ENCODE assay signal across 14 cellular contexts in the genomic region with DNA sequence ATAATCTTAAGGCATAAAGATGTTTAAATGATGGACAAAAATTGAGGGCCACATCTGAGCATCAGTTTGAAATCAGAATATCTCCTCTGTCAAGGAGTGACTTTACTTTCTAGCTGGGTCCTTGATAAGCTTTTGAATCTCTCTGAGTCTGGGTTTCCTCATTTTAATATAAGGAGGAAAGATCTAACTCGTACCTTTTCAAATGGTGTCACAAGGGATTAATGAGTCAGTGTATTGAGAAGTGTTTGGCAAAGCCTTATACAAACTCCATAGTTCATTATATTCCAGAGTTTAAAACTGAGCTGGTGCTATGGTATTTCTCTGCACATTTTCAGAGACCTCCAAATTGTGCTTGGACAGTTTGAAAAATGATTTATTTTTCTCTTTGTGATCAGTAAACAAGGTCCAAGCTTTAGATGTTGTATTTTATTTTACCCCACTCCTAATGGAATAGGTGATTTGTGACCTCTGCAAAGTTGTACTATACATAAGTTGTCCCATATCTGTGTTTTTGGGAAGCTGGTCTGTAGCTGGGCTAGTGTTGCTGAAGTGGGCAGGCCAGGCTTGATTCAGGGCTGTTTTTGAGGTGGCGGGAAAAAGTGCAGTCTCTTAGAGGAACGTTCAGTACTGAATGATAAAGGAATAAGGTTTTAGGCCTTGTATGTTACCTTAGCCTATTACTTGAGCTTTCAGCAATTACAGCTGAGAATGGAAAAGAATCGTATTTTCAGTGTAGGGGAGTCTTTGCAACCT. TPM values are rescaled to one million over a fixed set of nuclear protein-coding genes. Genes with fewer than 3 reads are reported as not detected.
DNase-seq lines count a peak whose midpoint lies in the region; ATAC-seq and TF ChIP-seq lines count a peak whose summit lies in the region.
"Had no signal": no experiment of that assay in that cellular context is flagged by ENCODE, and none has a peak within 500 bp of the region (broad histone marks: within the 10 kb centered on the region; RNA-seq: fewer than 3 reads in every experiment).

No MANE protein-coding gene starts in this region.

- peak; percentile 28 to 37 for DNase-seq in AML-193 (lab: John Stamatoyannopoulos, UW)
- DNase-seq in endothelial cell (ENCODE audit: low spot score): no peak
- DNase-seq in nephron progenitor cell: no peak
- no peak for DNase-seq in kidney glomerular epithelial cell (lab: John Stamatoyannopoulos, UW)
- DNase-seq in CD8-positive, alpha-beta T cell: no peak
- no peak for DNase-seq in spleen
- no peak for DNase-seq in activated naive CD4-positive, alpha-beta T cell treated with anti-CD3 and anti-CD28 coated beads for 36 hours
- DNase-seq: activated T-cell treated with anti-CD3 and anti-CD28 coated beads, Interleukin-2, amount 50 U/mL, for 48 hours; anterior cingulate cortex; BE2C; EL; NCI-H2081 treated with DMSO at 0.1 percent for 48 hours had no signal

- POLR2A ChIA-PET in CD8-positive, alpha-beta T cell (lab: Charles Lee): no interaction called here

- H3K4me3 Mint-ChIP-seq in endothelial cell (ENCODE audit: unreplicated experiment) (peak overlapping the region; percentile 1), nephron progenitor cell (no peak overlapping the region)
- H3K4me3 Mint-ChIP-seq in CD8-positive, alpha-beta T cell: no peak overlapping the region
- no peak overlapping the region for H3K4me3 Mint-ChIP-seq in activated naive CD4-positive, alpha-beta T cell treated with anti-CD3 and anti-CD28 coated beads for 36 hours
- H3K4me3 Mint-ChIP-seq: stimulated activated memory B cell treated with anti-CD40 and anti-IgM and Interleukin-4, amounts not matched to agents 10 μg/mL and 1 μg/mL and 100 μg/mL, for 72 hours had no signal

- H3K9ac ChIP-seq in KMS-11: no peak overlapping the region

- intact Hi-C loops in CD8-positive, alpha-beta T cell (cut with DNase I, micrococcal nuclease): loop anchor here (5.0 kb wide), 2 partner anchors 707 to 1688 kb away; a partner anchor contains a TSS
- intact Hi-C loops in spleen (cut with DNase I; ENCODE audit: low total_unique reads): no loop called here
- intact Hi-C loops in activated naive CD4-positive, alpha-beta T cell treated with anti-CD3 and anti-CD28 coated beads for 36 hours (cut with micrococcal nuclease): loop anchor here (10.0 kb wide), 1 partner anchor 800 kb away; no protein-coding TSS in a partner anchor

- TF ChIP-seq CTCF in KMS-11 (conservative IDR thresholded peaks at IDR 0.05; ENCODE audit: low read depth, low read length) (no peak), endothelial cell (IDR thresholded peaks at IDR 0.05; ENCODE audit: unreplicated experiment) (no peak), nephron progenitor cell (IDR thresholded peaks at IDR 0.05) (no peak), spleen (IDR thresholded peaks at IDR 0.05 in 8 of 11, conservative IDR thresholded peaks at IDR 0.05 in 3 of 11) (no peak)
- TF ChIP-seq CTCF in CD8-positive, alpha-beta T cell (IDR thresholded peaks at IDR 0.05): no peak

- no peaks in the 10 kb centered on the region for H3K9me3 ChIP-seq in CD8-positive, alpha-beta T cell (ENCODE audit: low read length)
- no peaks in the 10 kb centered on the region for H3K9me3 ChIP-seq in spleen
- H3K9me3 ChIP-seq: BE2C had no signal

- no peak for ATAC-seq in CD8-positive, alpha-beta T cell
- ATAC-seq: stimulated activated memory B cell treated with anti-CD40 and anti-IgM and Interleukin-4, amounts not matched to agents 10 μg/mL and 1 μg/mL and 100 μg/mL, for 72 hours had no signal

- peaks cover 5% of the 10 kb centered on the region for H3K27me3 Mint-ChIP-seq in endothelial cell (ENCODE audit: unreplicated experiment)
- no peaks in the 10 kb centered on the region for H3K27me3 Mint-ChIP-seq in nephron progenitor cell (ENCODE audit: low read depth, poor library complexity)
- no peaks in the 10 kb centered on the region for H3K27me3 Mint-ChIP-seq in CD8-positive, alpha-beta T cell (ENCODE audit: low read depth)
- H3K27me3 Mint-ChIP-seq in activated naive CD4-positive, alpha-beta T cell treated with anti-CD3 and anti-CD28 coated beads for 36 hours (ENCODE audit: low read depth): no peaks in the 10 kb centered on the region
- H3K27me3 Mint-ChIP-seq: stimulated activated memory B cell treated with anti-CD40 and anti-IgM and Interleukin-4, amounts not matched to agents 10 μg/mL and 1 μg/mL and 100 μg/mL, for 72 hours had no signal

- WGBS in spleen, 5 donors: 65 to 88% (median 71%) methylated on average over 4 of the region's 4 CpGs

- H3K36me3 Mint-ChIP-seq in endothelial cell (ENCODE audit: low read depth, unreplicated experiment) (peaks cover 22% of the 10 kb centered on the region), nephron progenitor cell (ENCODE audit: low read depth) (peaks cover 40% of the 10 kb centered on the region)
- H3K36me3 Mint-ChIP-seq in CD8-positive, alpha-beta T cell: peaks cover 4% of the 10 kb centered on the region
- H3K36me3 Mint-ChIP-seq in activated naive CD4-positive, alpha-beta T cell treated with anti-CD3 and anti-CD28 coated beads for 36 hours (ENCODE audit: low read depth): peaks cover 4% of the 10 kb centered on the region
- H3K36me3 Mint-ChIP-seq: stimulated activated memory B cell treated with anti-CD40 and anti-IgM and Interleukin-4, amounts not matched to agents 10 μg/mL and 1 μg/mL and 100 μg/mL, for 72 hours had no signal

- H3K27ac Mint-ChIP-seq in endothelial cell (ENCODE audit: unreplicated experiment) (no peak overlapping the region), nephron progenitor cell (peak overlapping the region; percentile 60)
- H3K27ac Mint-ChIP-seq in CD8-positive, alpha-beta T cell: no peak overlapping the region
- no peak overlapping the region for H3K27ac Mint-ChIP-seq in activated naive CD4-positive, alpha-beta T cell treated with anti-CD3 and anti-CD28 coated beads for 36 hours
- H3K27ac Mint-ChIP-seq: stimulated activated memory B cell treated with anti-CD40 and anti-IgM and Interleukin-4, amounts not matched to agents 10 μg/mL and 1 μg/mL and 100 μg/mL, for 72 hours had no signal

- peaks cover 57% of the 10 kb centered on the region for H4K20me1 ChIP-seq in KMS-11 (ENCODE audit: insufficient read depth)

- H3K4me1 ChIP-seq in KMS-11 (ENCODE audit: low read depth, poor library complexity, severe bottlenecking): peaks cover 62% of the 10 kb centered on the region
- peaks cover 7% of the 10 kb centered on the region for H3K4me1 ChIP-seq in CD8-positive, alpha-beta T cell (ENCODE audit: insufficient read depth, low read length)
- H3K4me1 ChIP-seq in spleen: peaks cover 2 to 71% (median 45%) of the 10 kb centered on the region in 6 donors
- H3K4me1 ChIP-seq: BE2C had no signal

- CTCF ChIA-PET in CD8-positive, alpha-beta T cell (lab: Charles Lee): interaction anchor here (1.3 to 3.4 kb wide), 3 partner anchors 9 to 288 kb away, joined by 3 to 18 read pairs (median 4); no protein-coding TSS in a partner anchor
- CTCF ChIA-PET in activated naive CD4-positive, alpha-beta T cell treated with anti-CD3 and anti-CD28 coated beads for 36 hours (lab: Charles Lee): interaction anchor here (1.0 kb wide), 1 partner anchor 9 kb away, joined by 5 read pairs; no protein-coding TSS in a partner anchor

- H3K4me3 ChIP-seq in KMS-11 (IDR thresholded peaks at IDR 0.05; ENCODE audit: insufficient read depth, low read depth, low read length) (no peak overlapping the region), spleen (no peak overlapping the region)
- no peak overlapping the region for H3K4me3 ChIP-seq in CD8-positive, alpha-beta T cell (ENCODE audit: low read depth, low read length)

- H3K4me1 Mint-ChIP-seq in endothelial cell (ENCODE audit: unreplicated experiment) (peaks cover 40% of the 10 kb centered on the region), nephron progenitor cell (peaks cover 47% of the 10 kb centered on the region)
- H3K4me1 Mint-ChIP-seq in CD8-positive, alpha-beta T cell (ENCODE audit: low read depth): peaks cover 36% of the 10 kb centered on the region
- peaks cover 33% of the 10 kb centered on the region for H3K4me1 Mint-ChIP-seq in activated naive CD4-positive, alpha-beta T cell treated with anti-CD3 and anti-CD28 coated beads for 36 hours (ENCODE audit: low read depth)

- no peaks in the 10 kb centered on the region for H3K27me3 ChIP-seq in KMS-11 (ENCODE audit: insufficient read depth, low read depth)
- H3K27me3 ChIP-seq in CD8-positive, alpha-beta T cell (ENCODE audit: insufficient read depth, low read length): no peaks in the 10 kb centered on the region
- peaks cover 0 to 10% (median 0%) of the 10 kb centered on the region in 7 donors for H3K27me3 ChIP-seq in spleen (replicated peaks in 1 of 7)
- H3K27me3 ChIP-seq: BE2C had no signal

- no peaks in the 10 kb centered on the region for H3K9me3 Mint-ChIP-seq in endothelial cell (ENCODE audit: unreplicated experiment)
- peaks cover 4% of the 10 kb centered on the region for H3K9me3 Mint-ChIP-seq in nephron progenitor cell
- no peaks in the 10 kb centered on the region for H3K9me3 Mint-ChIP-seq in CD8-positive, alpha-beta T cell
- peaks cover 2% of the 10 kb centered on the region for H3K9me3 Mint-ChIP-seq in activated naive CD4-positive, alpha-beta T cell treated with anti-CD3 and anti-CD28 coated beads for 36 hours
- H3K9me3 Mint-ChIP-seq: stimulated activated memory B cell treated with anti-CD40 and anti-IgM and Interleukin-4, amounts not matched to agents 10 μg/mL and 1 μg/mL and 100 μg/mL, for 72 hours had no signal

- no peak overlapping the region for H3K27ac ChIP-seq in KMS-11
- H3K27ac ChIP-seq in CD8-positive, alpha-beta T cell (ENCODE audit: low read depth, low read length): no peak overlapping the region
- H3K27ac ChIP-seq in spleen: no peak overlapping the region

- H3K36me3 ChIP-seq in KMS-11 (ENCODE audit: insufficient read depth) (no peaks in the 10 kb centered on the region), spleen (peaks cover 0 to 6% (median 0%) of the 10 kb centered on the region in 6 donors)
- no peaks in the 10 kb centered on the region for H3K36me3 ChIP-seq in CD8-positive, alpha-beta T cell (ENCODE audit: insufficient read depth, low read length)
- H3K36me3 ChIP-seq: BE2C had no signal

- H3K4me2 ChIP-seq in KMS-11: peak overlapping the region; percentile 83; the same call in 1 of the 2 replicates

- peaks cover 100% of the 10 kb centered on the region for H3K79me2 ChIP-seq in KMS-11 (ENCODE audit: insufficient read depth, low read depth)

- TF ChIP-seq POLR2A in spleen (IDR thresholded peaks at IDR 0.05): no peak

- no peak overlapping the region for H2AFZ ChIP-seq in KMS-11 (ENCODE audit: low read depth)

RNA-seq across cellular contexts. Expression of a gene that starts 5.6 kb away (rescaled TPM):
- 204 TPM for total RNA-seq in endothelial cell (ENCODE audit: unreplicated experiment)
- total RNA-seq in CD8-positive, alpha-beta T cell: 10 to 100 TPM; 13.2 to 14.4 TPM
- total RNA-seq in spleen: 100 to 1,000 TPM in 6 of 7 donors, 10 to 100 TPM in 1; 88.8 to 149 (median 110) TPM
- 1 to 10 TPM; 3.1 to 9.1 (median 4.5) TPM for polyA plus RNA-seq in spleen
- 10 to 100 TPM in 1 of 2 experiments, 1 to 10 TPM in 1; 9.2 to 13.5 TPM for total RNA-seq in activated naive CD4-positive, alpha-beta T cell treated with anti-CD3 and anti-CD28 coated beads for 36 hours

Comparison
In these comparisons a context has a peak if more than half of its experiments do, and no peak if none do; other contexts are left out.
1. DNase-seq: peak in AML-193 (2 of 2); none in endothelial cell (single experiment), nephron progenitor cell (single experiment), kidney glomerular epithelial cell (single experiment), CD8-positive, alpha-beta T cell (0 of 7), spleen (single experiment) and activated naive CD4-positive, alpha-beta T cell treated with anti-CD3 and anti-CD28 coated beads for 36 hours (single experiment).
2. RNA of a gene that starts 5.6 kb away (total RNA-seq): 204 TPM in endothelial cell (single experiment) and 88.8 to 149 TPM in spleen; 13.2 to 14.4 TPM in CD8-positive, alpha-beta T cell and 9.2 to 13.5 TPM in activated naive CD4-positive, alpha-beta T cell treated with anti-CD3 and anti-CD28 coated beads for 36 hours; every median in the first group is over 4 times any median in the second.